In genomic region chr4:7938513-7939376, GRCh38 we compare ENCODE assay signal across 8 cellular contexts. TPM values are rescaled to one million over a fixed set of nuclear protein-coding genes. Genes with fewer than 3 reads are reported as not detected.
A peak's percentile ranks its signal among the peaks of the same experiment; 100 is the strongest.
DNase-seq lines count a peak whose midpoint lies in the region; ATAC-seq and TF ChIP-seq lines count a peak whose summit lies in the region.

No MANE protein-coding gene starts in this region.

- H3K27ac ChIP-seq in neural progenitor cell (no peak overlapping the region), MM.1S (ENCODE audit: low read length) (no peak overlapping the region)

- H3K27me3 ChIP-seq in neural progenitor cell (peaks cover 18% of the 10 kb centered on the region), MM.1S (replicated peaks; ENCODE audit: insufficient read depth, low read length) (peaks cover 67% of the 10 kb centered on the region)

- peak in 1 of 2 donors; percentile 28 for ATAC-seq in activated T-cell treated with anti-CD3 and anti-CD28 coated beads, Interleukin-2, amount 50 U/mL, for 72 hours (replicated peaks in 1 of 2)
- no peak for ATAC-seq in HG02678 (IDR thresholded peaks at IDR 0.05; ENCODE audit: unreplicated experiment)

- peaks cover 8% of the 10 kb centered on the region for H3K79me2 ChIP-seq in neural progenitor cell (ENCODE audit: low read depth)
- no peaks in the 10 kb centered on the region for H3K79me2 ChIP-seq in MM.1S (ENCODE audit: low read length)

- peaks cover 7% of the 10 kb centered on the region for H3K4me1 ChIP-seq in neural progenitor cell
- no peaks in the 10 kb centered on the region for H3K4me1 ChIP-seq in MM.1S (ENCODE audit: low read length)

- peak overlapping the region; percentile 81 to 91 for H3K4me3 Mint-ChIP-seq in activated T-cell treated with anti-CD3 and anti-CD28 coated beads, Interleukin-2, amount 50 U/mL, for 72 hours
- H3K4me3 Mint-ChIP-seq in neural progenitor cell, result peak overlapping the region; percentile 87

- no peaks in the 10 kb centered on the region for H3K36me3 Mint-ChIP-seq in activated T-cell treated with anti-CD3 and anti-CD28 coated beads, Interleukin-2, amount 50 U/mL, for 72 hours (ENCODE audit: insufficient read depth in 2 of 2)
- H3K36me3 Mint-ChIP-seq in neural progenitor cell, result no peaks in the 10 kb centered on the region

- H4K20me1 ChIP-seq in neural progenitor cell (ENCODE audit: low read depth) (peaks cover 25% of the 10 kb centered on the region), MM.1S (ENCODE audit: insufficient read depth, low read length) (no peaks in the 10 kb centered on the region)

- H3K9me2 ChIP-seq in MM.1S (replicated peaks; ENCODE audit: insufficient read depth, low read length), result no peaks in the 10 kb centered on the region

- H3K9ac ChIP-seq in neural progenitor cell (no peak overlapping the region), MM.1S (ENCODE audit: low read length) (no peak overlapping the region)

- no peaks in the 10 kb centered on the region for H3K9me3 ChIP-seq in neural progenitor cell (ENCODE audit: low read depth)
- H3K9me3 ChIP-seq in MM.1S (replicated peaks; ENCODE audit: insufficient read depth, low read length), result no peaks in the 10 kb centered on the region

- H3K27me3 Mint-ChIP-seq in activated T-cell treated with anti-CD3 and anti-CD28 coated beads, Interleukin-2, amount 50 U/mL, for 72 hours (ENCODE audit: low read depth), result peaks cover 27% of the 10 kb centered on the region
- peaks cover 16% of the 10 kb centered on the region for H3K27me3 Mint-ChIP-seq in neural progenitor cell (ENCODE audit: insufficient read depth, low read depth)

- peak overlapping the region; percentile 93 for H3K4me2 ChIP-seq in neural progenitor cell
- no peak overlapping the region for H3K4me2 ChIP-seq in MM.1S (ENCODE audit: low read depth, low read length)

- H3F3A ChIP-seq in neural progenitor cell (ENCODE audit: low read depth), result peaks cover 23% of the 10 kb centered on the region
- H3F3A ChIP-seq in MM.1S (ENCODE audit: insufficient read depth, low read length), result no peaks in the 10 kb centered on the region

- TF ChIP-seq CTCF in fibroblast of the aortic adventitia (IDR thresholded peaks at IDR 0.05; ENCODE audit: insufficient read depth, low read length) (no peak), neural progenitor cell (IDR thresholded peaks at IDR 0.05) (no peak), MM.1S (IDR thresholded peaks at IDR 0.05; ENCODE audit: low read length) (no peak)

- H3K4me3 ChIP-seq in fibroblast of the aortic adventitia (ENCODE audit: low read depth, low read length), result peak overlapping the region; percentile 87
- peak overlapping the region; percentile 91 for H3K4me3 ChIP-seq in neural progenitor cell
- H3K4me3 ChIP-seq in MM.1S (ENCODE audit: low read length), result no peak overlapping the region

- H3K27ac Mint-ChIP-seq in activated T-cell treated with anti-CD3 and anti-CD28 coated beads, Interleukin-2, amount 50 U/mL, for 72 hours, result peak overlapping the region; percentile 43
- peak overlapping the region; percentile 4 for H3K27ac Mint-ChIP-seq in neural progenitor cell

- H2AFZ ChIP-seq in neural progenitor cell (replicated peaks), result peak overlapping the region; percentile 55
- H2AFZ ChIP-seq in MM.1S (ENCODE audit: low read length), result no peak overlapping the region

- DNase-seq in NCI-H1417 (lab: John Stamatoyannopoulos, UW) (peak in 2 of 3 experiments; percentile 35 to 52), NCI-H1417 treated with DMSO at 0.1 percent for 48 hours (lab: John Stamatoyannopoulos, UW) (no peak), fibroblast of the aortic adventitia (ENCODE audit: low read depth) (peak; percentile 70), neural progenitor cell (ENCODE audit: low spot score) (peak; percentile 59), MM.1S (no peak), SIG-M5 treated with dmso at 0.1 percent for 504 hours (lab: John Stamatoyannopoulos, UW; ENCODE audit: unreplicated experiment) (no peak)
- DNase-seq in activated T-cell treated with anti-CD3 and anti-CD28 coated beads, Interleukin-2, amount 50 U/mL, for 72 hours, result peak in 1 of 2 donors; percentile 40

- H3K9me3 Mint-ChIP-seq in activated T-cell treated with anti-CD3 and anti-CD28 coated beads, Interleukin-2, amount 50 U/mL, for 72 hours, result no peaks in the 10 kb centered on the region
- H3K9me3 Mint-ChIP-seq in neural progenitor cell, result no peaks in the 10 kb centered on the region

- H3K4me1 Mint-ChIP-seq in activated T-cell treated with anti-CD3 and anti-CD28 coated beads, Interleukin-2, amount 50 U/mL, for 72 hours (ENCODE audit: low read depth), result peaks cover 26% of the 10 kb centered on the region
- peaks cover 36% of the 10 kb centered on the region for H3K4me1 Mint-ChIP-seq in neural progenitor cell

- H3K36me3 ChIP-seq in neural progenitor cell, result no peaks in the 10 kb centered on the region
- H3K36me3 ChIP-seq in MM.1S (replicated peaks; ENCODE audit: insufficient read depth, low read length), result no peaks in the 10 kb centered on the region

RNA-seq across cellular contexts. Expression of gene AFAP1, which starts 0.9 kb away (rescaled TPM):
- total RNA-seq in activated T-cell treated with anti-CD3 and anti-CD28 coated beads, Interleukin-2, amount 50 U/mL, for 72 hours, result 10 to 100 TPM; 30.6 to 49.3 TPM
- total RNA-seq in fibroblast of the aortic adventitia (ENCODE audit: low replicate concordance) (66.0 and 83.9 TPM in 2 replicates), neural progenitor cell (ENCODE audit: low replicate concordance) (6.7 and 8.2 TPM in 2 replicates)

Comparison
In these comparisons a context has a peak if more than half of its experiments do, and no peak if none do; other contexts are left out.
1. DNase-seq: peak in NCI-H1417 (2 of 3), fibroblast of the aortic adventitia (single experiment) and neural progenitor cell (single experiment); none in NCI-H1417 treated with DMSO at 0.1 percent for 48 hours (single experiment), MM.1S (single experiment) and SIG-M5 treated with dmso at 0.1 percent for 504 hours (single experiment).